In genomic region chr10:14623931-14624330, GRCh38 we compare ENCODE assay signal across 30 cellular contexts.
DNase-seq lines count a peak whose midpoint lies in the region; ATAC-seq, FAIRE-seq and TF ChIP-seq lines count a peak whose summit lies in the region.
"Had no signal": no experiment of that assay in that cellular context is flagged by ENCODE, and none has a peak within 500 bp of the region (broad histone marks: within the 10 kb centered on the region; RNA-seq: fewer than 3 reads in every experiment).

No MANE protein-coding gene starts in this region.

- no peak for ATAC-seq in HG02588 (IDR thresholded peaks at IDR 0.05; ENCODE audit: unreplicated experiment)
- no peak for ATAC-seq in stimulated activated naive CD8-positive, alpha-beta T cell treated with anti-CD3 and anti-CD28 coated beads, Interleukin-15, amount 100 ng/mL, for 72 hours
- ATAC-seq: GM23338; left ventricle myocardium superior; stimulated activated naive B cell treated with anti-CD40 and anti-IgM and Interleukin-4, amounts not matched to agents 10 μg/mL and 1 μg/mL and 100 μg/mL, for 72 hours had no signal

- H3K27ac ChIP-seq in SJCRH30, result no peak overlapping the region
- H3K27ac ChIP-seq: parathyroid adenoma, skin epidermis, VCaP had no signal

- no peaks in the 10 kb centered on the region for H3K9me3 Mint-ChIP-seq in stimulated activated naive CD8-positive, alpha-beta T cell treated with anti-CD3 and anti-CD28 coated beads, Interleukin-15, amount 100 ng/mL, for 72 hours
- H3K9me3 Mint-ChIP-seq: activated T-helper 2 cell treated with anti-CD3 and anti-CD28 coated beads, Interferon-gamma antibody, Interleukin-2, Interleukin-4, amounts not matched to agents 10 μg/mL and 5 μg/mL and 100 μg/mL, durations not matched to agents 14 hours and 24 hours and 36 hours; CD8-positive, alpha-beta memory T cell; GM23338; HFFc6; IgD-negative memory B cell; stimulated activated naive B cell treated with anti-CD40 and anti-IgM and Interleukin-4, amounts not matched to agents 10 μg/mL and 1 μg/mL and 100 μg/mL, for 72 hours had no signal

- H3K27me3 ChIP-seq in SJCRH30, result no peaks in the 10 kb centered on the region
- H3K27me3 ChIP-seq: Peyer's patch had no signal

- H3K4me1 Mint-ChIP-seq in stimulated activated naive CD8-positive, alpha-beta T cell treated with anti-CD3 and anti-CD28 coated beads, Interleukin-15, amount 100 ng/mL, for 72 hours, result peaks cover 5% of the 10 kb centered on the region

- H3K4me1 ChIP-seq in SJCRH30, result no peaks in the 10 kb centered on the region
- H3K4me1 ChIP-seq: parathyroid adenoma, Peyer's patch had no signal

- H3K27me3 Mint-ChIP-seq in stimulated activated naive CD8-positive, alpha-beta T cell treated with anti-CD3 and anti-CD28 coated beads, Interleukin-15, amount 100 ng/mL, for 72 hours, result no peaks in the 10 kb centered on the region
- H3K27me3 Mint-ChIP-seq: CD8-positive, alpha-beta memory T cell; IgD-negative memory B cell; stimulated activated naive B cell treated with anti-CD40 and anti-IgM and Interleukin-4, amounts not matched to agents 10 μg/mL and 1 μg/mL and 100 μg/mL, for 72 hours had no signal

- no peak overlapping the region for H3K4me3 Mint-ChIP-seq in stimulated activated naive CD8-positive, alpha-beta T cell treated with anti-CD3 and anti-CD28 coated beads, Interleukin-15, amount 100 ng/mL, for 72 hours
- H3K4me3 Mint-ChIP-seq: CD8-positive, alpha-beta memory T cell; GM23338; HFFc6; IgD-negative memory B cell; stimulated activated naive B cell treated with anti-CD40 and anti-IgM and Interleukin-4, amounts not matched to agents 10 μg/mL and 1 μg/mL and 100 μg/mL, for 72 hours had no signal

- TF ChIP-seq POLR2A in H54 (IDR thresholded peaks at IDR 0.05; ENCODE audit: low read depth, low read length), result no peak

- FAIRE-seq in H54 (lab: Jason Lieb, UNC), result no peak
- FAIRE-seq: endothelial cell of umbilical vein, frontal cortex, kidney had no signal

- H3K4me3 ChIP-seq in SJCRH30, result no peak overlapping the region
- H3K4me3 ChIP-seq: GM23338, Peyer's patch, skin epidermis had no signal

- no peaks in the 10 kb centered on the region for H3K36me3 ChIP-seq in SJCRH30
- H3K36me3 ChIP-seq: Peyer's patch had no signal

- no peaks in the 10 kb centered on the region for H3K9me3 ChIP-seq in SJCRH30 (replicated peaks)
- H3K9me3 ChIP-seq: Peyer's patch had no signal

- peak; percentile 30 for DNase-seq in DMS153 treated with DMSO at 0.1 percent for 48 hours (lab: John Stamatoyannopoulos, UW; ENCODE audit: unreplicated experiment)
- DNase-seq in NCI-H187 (lab: John Stamatoyannopoulos, UW), result peak; percentile 31 to 46
- DNase-seq in NCI-H345 (lab: John Stamatoyannopoulos, UW), result peak; percentile 57
- peak; percentile 89 for DNase-seq in SW480 (ENCODE audit: low spot score)
- no peak for DNase-seq in H54 (ENCODE audit: insufficient read length, low spot score)
- DNase-seq in stimulated activated naive CD8-positive, alpha-beta T cell treated with anti-CD3 and anti-CD28 coated beads, Interleukin-15, amount 100 ng/mL, for 72 hours, result no peak
- DNase-seq in SJCRH30, result no peak
- DNase-seq: activated CD4-positive, alpha-beta T cell treated with anti-CD3 and anti-CD28 coated beads for 48 hours; activated naive CD4-positive, alpha-beta T cell treated with anti-CD3 and anti-CD28 coated beads, Interleukin-2, amount 50 U/mL, for 16 hours; amygdala; CD8-positive, alpha-beta memory T cell; HFFc6; kidney; left ventricle myocardium superior; mesendoderm; MV-4-11; NCI-H524; Peyer's patch; SIG-M5; stimulated activated naive B cell treated with anti-CD40 and anti-IgM and Interleukin-4, amounts not matched to agents 10 μg/mL and 1 μg/mL and 100 μg/mL, for 72 hours; T-helper 9 cell had no signal

- peak overlapping the region in 1 of 2 donors; percentile 79 for H3K27ac Mint-ChIP-seq in stimulated activated naive CD8-positive, alpha-beta T cell treated with anti-CD3 and anti-CD28 coated beads, Interleukin-15, amount 100 ng/mL, for 72 hours
- H3K27ac Mint-ChIP-seq: activated T-helper 2 cell treated with anti-CD3 and anti-CD28 coated beads, Interferon-gamma antibody, Interleukin-2, Interleukin-4, amounts not matched to agents 10 μg/mL and 5 μg/mL and 100 μg/mL, durations not matched to agents 14 hours and 24 hours and 36 hours; GM23338; HFFc6; IgD-negative memory B cell; stimulated activated naive B cell treated with anti-CD40 and anti-IgM and Interleukin-4, amounts not matched to agents 10 μg/mL and 1 μg/mL and 100 μg/mL, for 72 hours had no signal

Comparison
In these comparisons a context has a peak if more than half of its experiments do, and no peak if none do; other contexts are left out.
1. DNase-seq: peak in DMS153 treated with DMSO at 0.1 percent for 48 hours (single experiment), NCI-H187 (2 of 2), NCI-H345 (single experiment) and SW480 (single experiment); none in H54 (single experiment), stimulated activated naive CD8-positive, alpha-beta T cell treated with anti-CD3 and anti-CD28 coated beads, Interleukin-15, amount 100 ng/mL, for 72 hours (0 of 2) and SJCRH30 (0 of 2).